In the genomic region with DNA sequence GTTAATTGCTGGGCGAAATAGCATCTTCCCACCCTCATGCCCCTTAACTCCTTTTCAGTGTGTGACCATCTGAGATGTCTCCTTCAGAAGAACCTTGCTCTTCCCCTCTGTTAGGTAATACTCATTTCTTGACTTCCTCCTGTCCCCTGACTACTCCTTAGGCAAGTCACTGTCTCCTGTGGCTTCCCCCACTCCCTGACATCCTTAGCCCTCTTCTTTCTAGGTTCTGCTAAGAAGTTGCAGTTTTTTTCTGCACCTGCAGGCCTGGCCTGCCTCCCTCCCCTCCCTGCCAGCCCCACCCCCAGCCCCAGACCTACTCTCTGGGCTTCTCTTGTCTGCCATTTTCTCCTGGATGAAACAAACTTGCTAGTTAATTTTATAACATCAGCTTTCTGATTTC, we compare ENCODE assay signal across 10 cellular contexts. TPM values are rescaled to one million over a fixed set of nuclear protein-coding genes. Genes with fewer than 3 reads are reported as not detected.
DNase-seq lines count a peak whose midpoint lies in the region; ATAC-seq, FAIRE-seq and TF ChIP-seq lines count a peak whose summit lies in the region.
"Had no signal": no experiment of that assay in that cellular context is flagged by ENCODE, and none has a peak within 500 bp of the region (broad histone marks: within the 10 kb centered on the region; RNA-seq: fewer than 3 reads in every experiment).

No MANE protein-coding gene starts in this region.

- H3K9ac ChIP-seq in H9 (ENCODE audit: extremely low read depth, insufficient read length, low read length) = no peak overlapping the region
- no peak overlapping the region for H3K9ac ChIP-seq in OCI-LY3 (ENCODE audit: low read length)
- no peak overlapping the region for H3K9ac ChIP-seq in endodermal cell (ENCODE audit: extremely low read depth, low read length, poor library complexity, severe bottlenecking)

- H4K8ac ChIP-seq in H9 (replicated peaks; ENCODE audit: insufficient read length, low read depth, low read length) = no peak overlapping the region

- TF ChIP-seq POLR2A in GM12892 (IDR thresholded peaks at IDR 0.05; ENCODE audit: low read depth, low read length) = no peak

- peak; percentile 42 for FAIRE-seq in GM12892 (lab: Jason Lieb, UNC)

- no peak overlapping the region for H3K4me3 ChIP-seq in OCI-LY3 (ENCODE audit: low read length)
- no peak overlapping the region for H3K4me3 ChIP-seq in endodermal cell (ENCODE audit: low read length)
- H3K4me3 ChIP-seq: ascending aorta, SK-N-MC had no signal

- H3K23ac ChIP-seq in H9 (ENCODE audit: insufficient read length, low read depth, low read length) = no peak overlapping the region

- WGBS in H9 (ENCODE audit: extremely low coverage, insufficient read length, low lambda C conversion rate) = no CpG with 5 or more reads among the region's 1 CpG
- 82 to 92% methylated on average over 1 of the region's 1 CpG for WGBS in endodermal cell (ENCODE audit: insufficient coverage in 1 of 2, insufficient read length in 1 of 2), 2 experiments

- no peak overlapping the region for H4K5ac ChIP-seq in H9 (ENCODE audit: insufficient read length, low read depth, low read length)

- H3K9me3 ChIP-seq in H9 (ENCODE audit: control insufficient read depth, low read depth, low read length) = no peaks in the 10 kb centered on the region
- H3K9me3 ChIP-seq in OCI-LY3 (ENCODE audit: insufficient read depth, low read length) = no peaks in the 10 kb centered on the region
- H3K9me3 ChIP-seq in endodermal cell (ENCODE audit: control insufficient read depth, low read length) = no peaks in the 10 kb centered on the region
- H3K9me3 ChIP-seq: ascending aorta had no signal

- H3K14ac ChIP-seq in H9 (ENCODE audit: insufficient read depth, low read length) = no peak overlapping the region

- no peak overlapping the region for H2AFZ ChIP-seq in H9 (ENCODE audit: low read length)
- peak overlapping the region; percentile 97 for H2AFZ ChIP-seq in OCI-LY3 (ENCODE audit: low read depth, low read length)

- TF ChIP-seq CTCF in H9 (conservative IDR thresholded peaks at IDR 0.05) = no peak
- TF ChIP-seq CTCF in OCI-LY3 (IDR thresholded peaks at IDR 0.05; ENCODE audit: low read depth, low read length) = no peak
- no peak for TF ChIP-seq CTCF in endodermal cell (conservative IDR thresholded peaks at IDR 0.05)

- H2BK20ac ChIP-seq in H9 (ENCODE audit: low read depth, low read length, poor library complexity, severe bottlenecking) = no peak overlapping the region

- H3K4me1 Mint-ChIP-seq in H9 = peaks cover 14 to 26% of the 10 kb centered on the region in 2 experiments
- peaks cover 7% of the 10 kb centered on the region for H3K4me1 Mint-ChIP-seq in endodermal cell

- H3K4me1 ChIP-seq in H9 (ENCODE audit: insufficient read depth, low read length) (no peaks in the 10 kb centered on the region; the same call in none of the 2 replicates), OCI-LY3 (ENCODE audit: low read length) (peaks cover 33% of the 10 kb centered on the region), endodermal cell (ENCODE audit: control insufficient read depth, insufficient read depth, low read length) (no peaks in the 10 kb centered on the region)
- H3K4me1 ChIP-seq: ascending aorta had no signal

- no peak overlapping the region for H2BK120ac ChIP-seq in H9 (ENCODE audit: low read depth, low read length, poor library complexity, severe bottlenecking)

- H4K20me1 ChIP-seq in H9 (ENCODE audit: control insufficient read depth, insufficient read depth, insufficient read length) = no peaks in the 10 kb centered on the region
- no peaks in the 10 kb centered on the region for H4K20me1 ChIP-seq in OCI-LY3 (ENCODE audit: insufficient read depth, low read length)

- H2BK5ac ChIP-seq in H9 (ENCODE audit: insufficient read length, low read length) = no peak overlapping the region

- no peaks in the 10 kb centered on the region for H3K27me3 Mint-ChIP-seq in H9 (ENCODE audit: low read depth)
- no peaks in the 10 kb centered on the region for H3K27me3 Mint-ChIP-seq in endodermal cell (ENCODE audit: insufficient read depth)

- no peaks in the 10 kb centered on the region for H3K79me2 ChIP-seq in H9 (ENCODE audit: insufficient read depth, low read length)
- no peaks in the 10 kb centered on the region for H3K79me2 ChIP-seq in OCI-LY3 (ENCODE audit: low read length)

- no peaks in the 10 kb centered on the region for H3K36me3 ChIP-seq in OCI-LY3 (replicated peaks; ENCODE audit: low read depth, low read length)
- H3K36me3 ChIP-seq in endodermal cell (ENCODE audit: control insufficient read depth, insufficient read depth, low read length) = no peaks in the 10 kb centered on the region
- H3K36me3 ChIP-seq: ascending aorta had no signal

- H3K27me3 ChIP-seq in H9 (ENCODE audit: insufficient read depth, low read length) (no peaks in the 10 kb centered on the region), OCI-LY3 (ENCODE audit: low read depth, low read length) (no peaks in the 10 kb centered on the region), endodermal cell (ENCODE audit: control insufficient read depth, insufficient read depth, low read length, poor library complexity, severe bottlenecking) (no peaks in the 10 kb centered on the region)
- H3K27me3 ChIP-seq: ascending aorta had no signal

- H3K36me3 Mint-ChIP-seq in H9 (ENCODE audit: insufficient read depth in 1 of 3, low read depth in 3 of 3) (no peaks in the 10 kb centered on the region; a peak in 2 of 7 replicates), endodermal cell (ENCODE audit: low read depth) (no peaks in the 10 kb centered on the region)

- H3K79me1 ChIP-seq in H9 (ENCODE audit: insufficient read depth, low read depth, low read length, poor library complexity, severe bottlenecking) = no peaks in the 10 kb centered on the region

- no peak overlapping the region for H3K4ac ChIP-seq in H9 (ENCODE audit: low read depth, low read length)

- H3K23me2 ChIP-seq in H9 (ENCODE audit: insufficient read length, low read depth, low read length, poor library complexity, severe bottlenecking) = no peaks in the 10 kb centered on the region

- H3K9me3 Mint-ChIP-seq in H9 (no peaks in the 10 kb centered on the region), endodermal cell (no peaks in the 10 kb centered on the region)

- no peak overlapping the region for H4K91ac ChIP-seq in H9 (ENCODE audit: insufficient read length, low read depth, low read length)

- ATAC-seq in HG02852 (IDR thresholded peaks at IDR 0.05; ENCODE audit: unreplicated experiment) (no peak), GM19324 (IDR thresholded peaks at IDR 0.05; ENCODE audit: low FRiP score, unreplicated experiment) (no peak)

- H3K4me2 ChIP-seq in H9 (ENCODE audit: insufficient read depth, insufficient read length, low read length) = no peak overlapping the region
- H3K4me2 ChIP-seq in OCI-LY3 (ENCODE audit: low read length) = peak overlapping the region; percentile 37

- peak overlapping the region in 2 of 3 experiments; percentile 7 to 26; a peak in 3 of 7 replicates for H3K27ac Mint-ChIP-seq in H9
- no peak overlapping the region for H3K27ac Mint-ChIP-seq in endodermal cell

- no peak overlapping the region for H2BK15ac ChIP-seq in H9 (ENCODE audit: low read depth, low read length)

- no peak overlapping the region for H2AK5ac ChIP-seq in H9 (ENCODE audit: insufficient read length, low read length)

- no peak overlapping the region for H3T11ph ChIP-seq in H9 (ENCODE audit: low read length)

- H3K4me3 Mint-ChIP-seq in H9 (no peak overlapping the region), endodermal cell (no peak overlapping the region)

- H2BK12ac ChIP-seq in H9 (ENCODE audit: insufficient read length, low read depth, low read length) = no peak overlapping the region

- H3K27ac ChIP-seq in H9 (ENCODE audit: insufficient read length, low read depth, low read length) (no peak overlapping the region), OCI-LY3 (ENCODE audit: low read length) (no peak overlapping the region), endodermal cell (ENCODE audit: low read depth, low read length) (no peak overlapping the region)
- H3K27ac ChIP-seq: SK-N-MC had no signal

- H3K56ac ChIP-seq in H9 (ENCODE audit: insufficient read length, low read depth, low read length) = no peak overlapping the region

- DNase-seq in GM12892 (ENCODE audit: insufficient read length) (no peak), H9 (peak; percentile 35), endodermal cell (peak; percentile 67), NCI-H128 (lab: John Stamatoyannopoulos, UW; ENCODE audit: unreplicated experiment) (no peak)
- DNase-seq: NCI-H226 had no signal

- H3K18ac ChIP-seq in H9 (ENCODE audit: insufficient read length, low read depth, low read length) = no peak overlapping the region

RNA-seq across cellular contexts. Expression of gene EID1, which starts 15.2 kb away (rescaled TPM):
- polyA plus RNA-seq in GM12892 (2012; ENCODE audit: missing spikeins) = 94.7 TPM
- total RNA-seq in H9 (2021) (112 and 113 TPM in 2 replicates), endodermal cell (100 to 1,000 TPM; 108 to 119 TPM)
- 238 TPM for polyA plus RNA-seq in endodermal cell (2013, experiment 1 of 2)
- 221 TPM for polyA plus RNA-seq in endodermal cell (2013, experiment 2 of 2)

RNA-seq across cellular contexts. Expression of gene CEP152, which starts 51.8 kb away (rescaled TPM):
- polyA plus RNA-seq in GM12892 (2012; ENCODE audit: missing spikeins) = 11.3 TPM
- 10.9 TPM in 2 replicates for total RNA-seq in H9 (2021)
- 10 to 100 TPM; 12.3 to 19.1 TPM for total RNA-seq in endodermal cell
- 12.5 TPM for polyA plus RNA-seq in endodermal cell (2013, experiment 1 of 2)
- polyA plus RNA-seq in endodermal cell (2013, experiment 2 of 2) = 12.8 TPM

Comparison
In these comparisons a context has a peak if more than half of its experiments do, and no peak if none do; other contexts are left out.
1. DNase-seq: peak in H9 (single experiment) and endodermal cell (single experiment); none in GM12892 (single experiment) and NCI-H128 (single experiment).